In the genomic region with DNA sequence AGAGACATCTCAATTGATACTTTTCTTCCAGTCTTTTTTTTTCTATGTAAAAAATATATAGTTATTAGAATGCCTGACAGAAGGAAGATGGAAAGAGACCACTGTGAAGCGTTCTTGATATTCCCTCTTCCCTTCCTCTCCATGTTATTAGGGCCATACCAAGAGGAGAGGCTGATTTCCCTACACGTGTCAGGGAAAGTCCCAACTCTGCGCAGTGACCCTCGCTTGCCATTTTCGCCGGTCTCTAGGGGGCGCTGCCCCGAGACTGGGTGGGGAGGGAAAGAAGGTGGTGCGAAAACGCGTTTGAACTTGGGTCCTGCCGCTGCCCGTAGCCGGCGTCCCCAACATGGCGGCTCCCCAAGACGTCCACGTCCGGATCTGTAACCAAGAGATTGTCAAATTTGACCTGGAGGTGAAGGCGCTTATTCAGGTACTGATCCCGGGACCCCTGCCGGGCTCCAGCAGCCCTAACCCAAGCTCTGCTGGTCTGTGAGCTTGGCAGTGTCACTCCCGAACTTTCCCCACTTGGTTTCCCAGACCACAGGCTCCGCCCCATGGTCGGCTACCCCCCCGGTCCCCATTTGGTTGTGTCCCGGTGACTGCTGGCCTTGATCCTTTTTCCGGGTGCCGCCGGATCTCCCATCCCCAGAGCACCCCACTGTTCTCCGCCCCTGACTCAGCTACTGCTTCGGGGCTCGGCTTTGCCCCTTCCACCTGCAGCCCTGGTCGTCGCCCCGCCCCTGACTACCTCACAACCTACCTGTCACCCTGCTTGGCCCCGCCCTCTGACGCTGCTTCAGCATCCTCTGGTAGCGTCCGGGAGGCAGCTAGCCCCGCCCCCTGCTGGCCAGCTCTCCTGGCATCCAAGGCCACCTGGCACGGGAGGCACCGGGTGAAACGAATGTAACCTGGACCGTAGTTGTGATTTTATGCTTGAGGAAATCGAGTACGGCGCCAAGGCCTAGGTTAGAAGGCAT, we compare ENCODE assay signal across 8 cellular contexts. TPM values are rescaled to one million over a fixed set of nuclear protein-coding genes. Genes with fewer than 3 reads are reported as not detected.
A peak's percentile ranks its signal among the peaks of the same experiment; 100 is the strongest.
DNase-seq lines count a peak whose midpoint lies in the region; TF ChIP-seq lines count a peak whose summit lies in the region.

A gene with protein sequence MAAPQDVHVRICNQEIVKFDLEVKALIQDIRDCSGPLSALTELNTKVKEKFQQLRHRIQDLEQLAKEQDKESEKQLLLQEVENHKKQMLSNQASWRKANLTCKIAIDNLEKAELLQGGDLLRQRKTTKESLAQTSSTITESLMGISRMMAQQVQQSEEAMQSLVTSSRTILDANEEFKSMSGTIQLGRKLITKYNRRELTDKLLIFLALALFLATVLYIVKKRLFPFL (plus strand): TSS at position 332 of the 977 bp plus-strand sequence. CDS start 15 bp downstream, at position 347.

- H4K20me1 ChIP-seq in GM23248 (ENCODE audit: insufficient read depth), result no peaks in the 10 kb centered on the region

- no peaks in the 10 kb centered on the region for H3F3A ChIP-seq in GM23248 (ENCODE audit: insufficient read depth)

- peak within 1 kb of the TSS; percentile 90 for H3K4me3 ChIP-seq in GM23248
- peak within 1 kb of the TSS; percentile 77 to 99 (median 94) for H3K4me3 ChIP-seq in esophagus squamous epithelium

- in situ Hi-C loops in GM23248 (cut with MboI), result loop anchor here (10.0 to 25.0 kb wide), 2 partner anchors 160 to 432 kb away; a partner anchor contains a TSS

- H3K9me3 ChIP-seq in GM23248 (ENCODE audit: low read depth) (no peaks in the 10 kb centered on the region), esophagus squamous epithelium (no peaks in the 10 kb centered on the region)

- TF ChIP-seq POLR2A in esophagus squamous epithelium (IDR thresholded peaks at IDR 0.05), result peak in 3 of 4 donors; percentile 4 to 64 (median 7)

- 1 to 2% methylated on average over 38 to 48 of the region's 48 CpGs for WGBS in GM23248 (ENCODE audit: low coverage in 1 of 2, low lambda C conversion rate in 2 of 2, missing lambda C conversion rate in 2 of 2), 2 experiments
- 0 to 1% methylated on average over 22 to 29 of the region's 48 CpGs for whole genome bisulfite sequencing in esophagus squamous epithelium, 2 donors

- H3K27me3 ChIP-seq in GM23248 (replicated peaks; ENCODE audit: insufficient read depth) (no peaks in the 10 kb centered on the region), esophagus squamous epithelium (no peaks in the 10 kb centered on the region)

- DNase-seq in Daoy (ENCODE audit: low read depth), result peak; percentile 97
- DNase-seq in GM23248, result peak; percentile 93
- DNase-seq in Kasumi-1 (lab: John Stamatoyannopoulos, UW), result peak; percentile 87 to 92
- DNase-seq in RKO (ENCODE audit: low spot score), result peak; percentile 92
- DNase-seq in activated T-helper 1 cell treated with Interleukin-2 at 50 U/mL for 16 hours (ENCODE audit: low read depth), result peak; percentile 91
- DNase-seq in esophagus squamous epithelium (lab: John Stamatoyannopoulos, UW), result peak; percentile 82
- DNase-seq in myocyte (ENCODE audit: low read depth), result peak; percentile 96
- peak; percentile 87 to 96 for DNase-seq in stimulated activated CD8-positive, alpha-beta memory T cell treated with anti-CD3 and anti-CD28 coated beads, Interleukin-7, amount 100 ng/mL, for 48 hours (ENCODE audit: extremely low read depth in 1 of 2, low read depth in 1 of 2)

- peak within 1 kb of the TSS; percentile 96 for H3K4me2 ChIP-seq in GM23248 (ENCODE audit: unreplicated experiment)

- no peaks in the 10 kb centered on the region for H3K4me1 ChIP-seq in GM23248 (ENCODE audit: insufficient read depth)
- H3K4me1 ChIP-seq in esophagus squamous epithelium, result peaks cover 0 to 15% (median 4%) of the 10 kb centered on the region in 3 donors

- peak within 1 kb of the TSS; percentile 95 for H2AFZ ChIP-seq in GM23248

- H3K27ac ChIP-seq in GM23248, result peak within 1 kb of the TSS; percentile 65
- H3K27ac ChIP-seq in esophagus squamous epithelium, result peak within 1 kb of the TSS; percentile 93 to 97 (median 95)

- intact Hi-C loops in esophagus squamous epithelium (cut with DNase I), result loop anchor here (5.0 kb wide), 1 partner anchor 162 kb away; a partner anchor contains a TSS

- peak within 1 kb of the TSS; percentile 93 for H3K9ac ChIP-seq in GM23248

- no peaks in the 10 kb centered on the region for H3K9me2 ChIP-seq in GM23248 (ENCODE audit: insufficient read depth)

- H3K36me3 ChIP-seq in GM23248 (ENCODE audit: low read depth), result 0 out of 2 replicates have a peak, but pooled peaks cover 10% of the 10 kb centered on the region
- peaks cover 0 to 30% (median 4%) of the 10 kb centered on the region in 3 donors for H3K36me3 ChIP-seq in esophagus squamous epithelium

- TF ChIP-seq CTCF in esophagus squamous epithelium (IDR thresholded peaks at IDR 0.05), result peak; percentile 85 to 96 (median 92)

- no peaks in the 10 kb centered on the region for H3K79me2 ChIP-seq in GM23248 (ENCODE audit: insufficient read depth)

RNA-seq across cellular contexts. Expression of the gene that starts here (rescaled TPM):
- 35.5 and 46.8 TPM in 2 replicates for total RNA-seq in Daoy (2014; rRNA removed; shearing (Covaris generic))
- total RNA-seq in GM23248 (2014; rRNA removed; shearing (Covaris generic)), result 7.3 and 14.1 TPM in 2 replicates
- 13.7 and 15.7 TPM in 2 replicates for polyA plus RNA-seq in GM23248 (2016; fragmentation: Nextera tagmentation; extraction: Ambion mirVana)
- total RNA-seq in esophagus squamous epithelium (10 to 100 TPM in 3 of 4 donors, 1 to 10 TPM in 1; 5.2 to 12.4 (median 11.2) TPM), myocyte (9.9 and 15.2 TPM in 2 replicates)
- polyA plus RNA-seq in myocyte (2012), result 14.9 TPM

Comparison
In these comparisons a context has a peak if more than half of its experiments do, and no peak if none do; other contexts are left out.
1. Peak in every context shown above with its lines: DNase-seq, H3K4me3 ChIP-seq and H3K27ac ChIP-seq.